Comparison of ENCODE assay signal across 15 cellular contexts in genomic region chr7:43653891-43654504, GRCh38.
DNase-seq lines count a peak whose midpoint lies in the region; ATAC-seq and TF ChIP-seq lines count a peak whose summit lies in the region.
"Had no signal": no experiment of that assay in that cellular context is flagged by ENCODE, and none has a peak within 500 bp of the region (broad histone marks: within the 10 kb centered on the region; RNA-seq: fewer than 3 reads in every experiment).

No MANE protein-coding gene starts in this region.

- intact Hi-C loops in Calu3 (cut with micrococcal nuclease; ENCODE audit: unreplicated experiment) (no loop called here), natural killer cell (cut with micrococcal nuclease) (no loop called here)

- H3K27ac ChIP-seq in hepatocyte: no peak overlapping the region

- no peak for ATAC-seq in natural killer cell
- no peak for ATAC-seq in HG03521 (IDR thresholded peaks at IDR 0.05; ENCODE audit: unreplicated experiment)
- ATAC-seq: heart left ventricle, left cardiac atrium had no signal

- no peak overlapping the region for H3K4me3 ChIP-seq in hepatocyte
- H3K4me3 ChIP-seq: HAP-1, heart left ventricle had no signal

- no peaks in the 10 kb centered on the region for H4K20me1 ChIP-seq in hepatocyte (ENCODE audit: insufficient read depth, poor library complexity, severe bottlenecking)

- DNase-seq in Calu3: no peak
- no peak for DNase-seq in activated naive CD8-positive, alpha-beta T cell treated with anti-CD3 and anti-CD28 coated beads for 36 hours
- DNase-seq in natural killer cell: no peak
- DNase-seq in hepatocyte (ENCODE audit: low spot score): no peak
- no peak for DNase-seq in NCI-H2081 (lab: John Stamatoyannopoulos, UW)
- DNase-seq: activated gamma-delta T cell; erythroblast; heart left ventricle; left cardiac atrium; NCI-H2107; stimulated activated CD4-positive, alpha-beta T cell treated with anti-CD3 and anti-CD28 coated beads, Interleukin-4, amount 100 ng/mL, for 4 hours had no signal

- peaks cover 2% of the 10 kb centered on the region for H3K9me3 Mint-ChIP-seq in Calu3 (ENCODE audit: low read depth, unreplicated experiment)
- peaks cover 0 to 5% (median 2%) of the 10 kb centered on the region in 3 donors for H3K9me3 Mint-ChIP-seq in IgD-negative memory B cell
- H3K9me3 Mint-ChIP-seq in activated naive CD8-positive, alpha-beta T cell treated with anti-CD3 and anti-CD28 coated beads for 36 hours: peaks cover 3% of the 10 kb centered on the region
- H3K9me3 Mint-ChIP-seq in natural killer cell: no peaks in the 10 kb centered on the region
- H3K9me3 Mint-ChIP-seq: CD14-positive monocyte had no signal

- H3K27me3 Mint-ChIP-seq in Calu3 (ENCODE audit: unreplicated experiment) (no peaks in the 10 kb centered on the region), IgD-negative memory B cell (no peaks in the 10 kb centered on the region), natural killer cell (ENCODE audit: low read depth in 2 of 2) (no peaks in the 10 kb centered on the region)
- H3K27me3 Mint-ChIP-seq in activated naive CD8-positive, alpha-beta T cell treated with anti-CD3 and anti-CD28 coated beads for 36 hours: no peaks in the 10 kb centered on the region

- no peaks in the 10 kb centered on the region for H3K36me3 ChIP-seq in hepatocyte (replicated peaks; ENCODE audit: insufficient read depth, low read depth)

- peaks cover 3% of the 10 kb centered on the region for H3K4me1 ChIP-seq in hepatocyte (ENCODE audit: insufficient read depth)

- H3K9me2 ChIP-seq in hepatocyte (replicated peaks; ENCODE audit: insufficient read depth): no peaks in the 10 kb centered on the region

- no TSS peak for BruUV-seq in Calu3 (replicated peaks; lab: Mats Ljungman, UMichigan)

- no peak for TF ChIP-seq CTCF in Calu3 (IDR thresholded peaks at IDR 0.05; ENCODE audit: unreplicated experiment)
- TF ChIP-seq CTCF in natural killer cell (IDR thresholded peaks at IDR 0.05): no peak
- no peak for TF ChIP-seq CTCF in hepatocyte (IDR thresholded peaks at IDR 0.05; ENCODE audit: poor library complexity)

- peak overlapping the region; percentile 11 for H3K27ac Mint-ChIP-seq in Calu3 (ENCODE audit: unreplicated experiment)
- peak overlapping the region; percentile 5 to 75 (median 67) for H3K27ac Mint-ChIP-seq in IgD-negative memory B cell
- H3K27ac Mint-ChIP-seq in activated naive CD8-positive, alpha-beta T cell treated with anti-CD3 and anti-CD28 coated beads for 36 hours: peak overlapping the region; percentile 74
- peak overlapping the region; percentile 1 to 99 for H3K27ac Mint-ChIP-seq in natural killer cell

- no peak overlapping the region for H3K4me3 Mint-ChIP-seq in Calu3 (ENCODE audit: low read depth, unreplicated experiment)
- peak overlapping the region in 3 of 4 donors; percentile 34 to 76 (median 67) for H3K4me3 Mint-ChIP-seq in IgD-negative memory B cell
- peak overlapping the region; percentile 14 for H3K4me3 Mint-ChIP-seq in activated naive CD8-positive, alpha-beta T cell treated with anti-CD3 and anti-CD28 coated beads for 36 hours
- no peak overlapping the region for H3K4me3 Mint-ChIP-seq in natural killer cell
- H3K4me3 Mint-ChIP-seq: CD14-positive monocyte had no signal

- CTCF ChIA-PET in Calu3 (lab: Charles Lee): no interaction called here

- H3K9me3 ChIP-seq in hepatocyte (ENCODE audit: low read depth): no peaks in the 10 kb centered on the region
- H3K9me3 ChIP-seq: HAP-1, heart left ventricle had no signal

- H3K4me2 ChIP-seq in hepatocyte: no peak overlapping the region

- H3K36me3 Mint-ChIP-seq in Calu3 (ENCODE audit: insufficient read depth, unreplicated experiment) (peaks cover 37% of the 10 kb centered on the region), IgD-negative memory B cell (peaks cover 8% of the 10 kb centered on the region), natural killer cell (peaks cover 7% of the 10 kb centered on the region)
- H3K36me3 Mint-ChIP-seq in activated naive CD8-positive, alpha-beta T cell treated with anti-CD3 and anti-CD28 coated beads for 36 hours: peaks cover 65% of the 10 kb centered on the region

- no peak overlapping the region for H2AFZ ChIP-seq in hepatocyte

- no peaks in the 10 kb centered on the region for H3K27me3 ChIP-seq in hepatocyte
- H3K27me3 ChIP-seq: heart left ventricle had no signal

- H3K79me2 ChIP-seq in hepatocyte: peaks cover 66% of the 10 kb centered on the region

- peaks cover 63% of the 10 kb centered on the region for H3K4me1 Mint-ChIP-seq in Calu3 (ENCODE audit: low read depth, unreplicated experiment)
- peaks cover 42 to 57% (median 50%) of the 10 kb centered on the region in 3 donors for H3K4me1 Mint-ChIP-seq in IgD-negative memory B cell
- H3K4me1 Mint-ChIP-seq in activated naive CD8-positive, alpha-beta T cell treated with anti-CD3 and anti-CD28 coated beads for 36 hours: peaks cover 77% of the 10 kb centered on the region
- peaks cover 53 to 68% of the 10 kb centered on the region in 2 donors for H3K4me1 Mint-ChIP-seq in natural killer cell

- WGBS in hepatocyte (ENCODE audit: low lambda C conversion rate, missing lambda C conversion rate): 96% methylated on average over 4 of the region's 4 CpGs

Comparison
In these comparisons a context has a peak if more than half of its experiments do, and no peak if none do; other contexts are left out.
1. H3K27ac Mint-ChIP-seq: peak in every context shown above with its lines; median percentile 74 in activated naive CD8-positive, alpha-beta T cell treated with anti-CD3 and anti-CD28 coated beads for 36 hours; 67 in IgD-negative memory B cell; 50 in natural killer cell; 11 in Calu3.
2. H3K4me3 Mint-ChIP-seq: peak in IgD-negative memory B cell (3 of 4) and activated naive CD8-positive, alpha-beta T cell treated with anti-CD3 and anti-CD28 coated beads for 36 hours (single experiment); none in Calu3 (single experiment) and natural killer cell (single experiment).